Comparison of ENCODE assay signal across 9 cellular contexts in genomic region chr6:18121580-18122127, GRCh38. TPM values are rescaled to one million over a fixed set of nuclear protein-coding genes. Genes with fewer than 3 reads are reported as not detected.
A peak's percentile ranks its signal among the peaks of the same experiment; 100 is the strongest.
DNase-seq lines count a peak whose midpoint lies in the region; ATAC-seq and TF ChIP-seq lines count a peak whose summit lies in the region.
"Had no signal": no experiment of that assay in that cellular context is flagged by ENCODE, and none has a peak within 500 bp of the region (broad histone marks: within the 10 kb centered on the region; RNA-seq: fewer than 3 reads in every experiment).

No MANE protein-coding gene starts in this region.

- no peak for TF ChIP-seq CTCF in right atrium auricular region (IDR thresholded peaks at IDR 0.05)

- H3K4me3 Mint-ChIP-seq in activated T-cell treated with anti-CD3 and anti-CD28 coated beads, Interleukin-2, amount 50 U/mL, for 24 hours, result peak overlapping the region; percentile 23
- peak overlapping the region; percentile 45 to 80 for H3K4me3 Mint-ChIP-seq in stimulated activated naive CD8-positive, alpha-beta T cell treated with anti-CD3 and anti-CD28 coated beads, Interleukin-15, amount 100 ng/mL, for 72 hours

- H3K9me3 Mint-ChIP-seq in activated T-cell treated with anti-CD3 and anti-CD28 coated beads, Interleukin-2, amount 50 U/mL, for 24 hours, result no peaks in the 10 kb centered on the region
- peaks cover 0 to 8% of the 10 kb centered on the region in 2 donors for H3K9me3 Mint-ChIP-seq in stimulated activated naive CD8-positive, alpha-beta T cell treated with anti-CD3 and anti-CD28 coated beads, Interleukin-15, amount 100 ng/mL, for 72 hours

- peaks cover 0 to 14% of the 10 kb centered on the region in 2 donors for H3K4me1 ChIP-seq in right atrium auricular region

- no peak overlapping the region for H3K27ac Mint-ChIP-seq in activated T-cell treated with anti-CD3 and anti-CD28 coated beads, Interleukin-2, amount 50 U/mL, for 24 hours
- H3K27ac Mint-ChIP-seq in stimulated activated naive CD8-positive, alpha-beta T cell treated with anti-CD3 and anti-CD28 coated beads, Interleukin-15, amount 100 ng/mL, for 72 hours, result no peak overlapping the region

- peak overlapping the region; percentile 44 to 62 for H3K4me3 ChIP-seq in right atrium auricular region

- H3K27me3 Mint-ChIP-seq in activated T-cell treated with anti-CD3 and anti-CD28 coated beads, Interleukin-2, amount 50 U/mL, for 24 hours, result peaks cover 65% of the 10 kb centered on the region
- peaks cover 75% of the 10 kb centered on the region for H3K27me3 Mint-ChIP-seq in stimulated activated naive CD8-positive, alpha-beta T cell treated with anti-CD3 and anti-CD28 coated beads, Interleukin-15, amount 100 ng/mL, for 72 hours

- H3K36me3 ChIP-seq in right atrium auricular region, result no peaks in the 10 kb centered on the region

- ATAC-seq in stimulated activated naive CD8-positive, alpha-beta T cell treated with anti-CD3 and anti-CD28 coated beads, Interleukin-15, amount 100 ng/mL, for 72 hours, result no peak

- H3K9me3 ChIP-seq in right atrium auricular region, result no peaks in the 10 kb centered on the region

- H3K27me3 ChIP-seq in right atrium auricular region, result no peaks in the 10 kb centered on the region

- no peak for DNase-seq in activated T-cell treated with anti-CD3 and anti-CD28 coated beads, Interleukin-2, amount 50 U/mL, for 24 hours
- DNase-seq in activated T-cell treated with anti-CD3 and anti-CD28 coated beads for 4 hours (no peak), RPMI8226 (peak; percentile 22), right atrium auricular region (ENCODE audit: low spot score) (no peak), A172 (ENCODE audit: low spot score) (no peak), CD1c-positive myeloid dendritic cell (ENCODE audit: extremely low spot score) (no peak), NCI-H446 treated with DMSO at 0.1 percent for 48 hours (lab: John Stamatoyannopoulos, UW) (no peak)
- DNase-seq in stimulated activated naive CD8-positive, alpha-beta T cell treated with anti-CD3 and anti-CD28 coated beads, Interleukin-15, amount 100 ng/mL, for 72 hours, result no peak
- DNase-seq: NCI-H1694 treated with DMSO at 0.1 percent for 48 hours had no signal

- H3K27ac ChIP-seq in right atrium auricular region, result no peak overlapping the region

- no peaks in the 10 kb centered on the region for H3K36me3 Mint-ChIP-seq in activated T-cell treated with anti-CD3 and anti-CD28 coated beads, Interleukin-2, amount 50 U/mL, for 24 hours (ENCODE audit: low read depth)

- H3K4me1 Mint-ChIP-seq in activated T-cell treated with anti-CD3 and anti-CD28 coated beads, Interleukin-2, amount 50 U/mL, for 24 hours (ENCODE audit: low read depth), result peaks cover 13% of the 10 kb centered on the region
- H3K4me1 Mint-ChIP-seq in stimulated activated naive CD8-positive, alpha-beta T cell treated with anti-CD3 and anti-CD28 coated beads, Interleukin-15, amount 100 ng/mL, for 72 hours, result peaks cover 18% of the 10 kb centered on the region

RNA-seq across cellular contexts. Expression of gene NHLRC1, which starts 0.8 kb away (rescaled TPM):
- 1 to 10 TPM; 1.8 to 2.4 TPM for total RNA-seq in right atrium auricular region
- total RNA-seq in A172 (2014; rRNA removed; shearing (Covaris generic)), result not detected in 2 replicates

RNA-seq across cellular contexts. Expression of gene TPMT, which starts 33.2 kb away (rescaled TPM):
- 10 to 100 TPM in 1 of 2 donors, 1 to 10 TPM in 1; 9.0 to 18.4 TPM for total RNA-seq in right atrium auricular region
- 15.4 and 17.9 TPM in 2 replicates for total RNA-seq in A172 (2014; rRNA removed; shearing (Covaris generic))

RNA-seq across cellular contexts. Expression of gene KDM1B, which starts 33.6 kb away (rescaled TPM):
- total RNA-seq in right atrium auricular region, result 10 to 100 TPM in 1 of 2 donors, 1 to 10 TPM in 1; 8.7 to 15.5 TPM
- 9.3 and 11.2 TPM in 2 replicates for total RNA-seq in A172 (2014; rRNA removed; shearing (Covaris generic))
